In the genomic region with DNA sequence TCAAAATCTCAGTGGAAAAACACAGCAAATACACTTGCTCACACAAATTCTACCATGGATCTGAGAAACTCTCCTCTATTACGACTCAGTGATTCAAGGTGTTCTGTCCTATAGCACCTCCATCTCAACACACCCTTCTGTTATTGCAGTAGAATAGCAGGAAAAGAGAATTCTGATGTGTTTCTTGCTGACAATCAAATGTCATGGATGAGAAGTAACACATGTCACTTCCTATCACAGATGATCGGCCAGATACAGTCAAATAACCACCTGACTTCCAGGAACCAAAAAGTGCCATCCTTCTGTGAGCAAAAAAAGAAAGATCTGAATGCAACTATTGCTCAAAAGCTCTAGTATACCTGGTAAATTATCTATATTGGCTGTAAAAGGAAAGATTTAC, we compare ENCODE assay signal across 30 cellular contexts.
DNase-seq lines count a peak whose midpoint lies in the region; ATAC-seq and TF ChIP-seq lines count a peak whose summit lies in the region.
"Had no signal": no experiment of that assay in that cellular context is flagged by ENCODE, and none has a peak within 500 bp of the region (broad histone marks: within the 10 kb centered on the region; RNA-seq: fewer than 3 reads in every experiment).

No MANE protein-coding gene starts in this region.

- H3K9me3 ChIP-seq in SU-DHL-6 (ENCODE audit: insufficient read depth, low read length) (no peaks in the 10 kb centered on the region), neural cell (ENCODE audit: low read length) (no peaks in the 10 kb centered on the region)
- H3K9me3 ChIP-seq: A549; BE2C; BLaER1; BLaER1 treated with 17β-estradiol and CSF1 and Interleukin-3, amounts not matched to agents 10 nM and 100 nM; Caco-2 had no signal

- no peak overlapping the region for H3K27ac Mint-ChIP-seq in type B pancreatic cell
- H3K27ac Mint-ChIP-seq: B cell; CD14-positive monocyte; CD4-positive, alpha-beta memory T cell; CD4-positive, alpha-beta T cell; CD4-positive, CD25-positive, alpha-beta regulatory T cell; CD8-positive, alpha-beta memory T cell; CD8-positive, alpha-beta T cell had no signal

- H2AFZ ChIP-seq in SU-DHL-6 (ENCODE audit: low read depth, low read length, severe bottlenecking): peak overlapping the region; percentile 47
- H2AFZ ChIP-seq in neural cell (ENCODE audit: low read depth, low read length): no peak overlapping the region

- H3K27me3 ChIP-seq in SU-DHL-6 (ENCODE audit: low read length) (no peaks in the 10 kb centered on the region), neural cell (ENCODE audit: insufficient read depth, low read depth, low read length) (no peaks in the 10 kb centered on the region)
- H3K27me3 ChIP-seq: BE2C; BLaER1; BLaER1 treated with 17β-estradiol and CSF1 and Interleukin-3, amounts not matched to agents 10 nM and 100 nM had no signal

- H3K36me3 Mint-ChIP-seq in type B pancreatic cell: no peaks in the 10 kb centered on the region
- H3K36me3 Mint-ChIP-seq: CD14-positive monocyte; CD4-positive, alpha-beta memory T cell; CD4-positive, CD25-positive, alpha-beta regulatory T cell; CD8-positive, alpha-beta memory T cell; CD8-positive, alpha-beta T cell had no signal

- DNase-seq in type B pancreatic cell (ENCODE audit: extremely low spot score, unreplicated experiment): no peak
- DNase-seq: 8988T; ACHN; AML-193; BE2C; C1 segment of cervical spinal cord; Caco-2; Calu3; CD4-positive, alpha-beta memory T cell; CD4-positive, alpha-beta T cell; CD4-positive, CD25-positive, alpha-beta regulatory T cell; CD8-positive, alpha-beta memory T cell; CD8-positive, alpha-beta T cell; COR-L47; DMS 273 treated with DMSO at 0.1 percent for 48 hours; DMS153; DMS79; DMS79 treated with DMSO at 0.1 percent for 48 hours; DND-41; EL had no signal

- no peaks in the 10 kb centered on the region for H3K27me3 Mint-ChIP-seq in type B pancreatic cell
- H3K27me3 Mint-ChIP-seq: B cell; CD4-positive, alpha-beta memory T cell; CD4-positive, alpha-beta T cell; CD4-positive, CD25-positive, alpha-beta regulatory T cell; CD8-positive, alpha-beta memory T cell had no signal

- ATAC-seq in HG02973 (IDR thresholded peaks at IDR 0.05; ENCODE audit: unreplicated experiment): no peak
- ATAC-seq: A549; CD8-positive, alpha-beta T cell had no signal

- TF ChIP-seq EP300 in neural cell (conservative IDR thresholded peaks at IDR 0.05; ENCODE audit: poor library complexity, severe bottlenecking): peak; percentile 92

- no peak overlapping the region for H3K4me2 ChIP-seq in SU-DHL-6 (ENCODE audit: low read depth, low read length, poor library complexity, severe bottlenecking)
- H3K4me2 ChIP-seq in neural cell (ENCODE audit: low read length): no peak overlapping the region
- H3K4me2 ChIP-seq: A549; BLaER1; BLaER1 treated with 17β-estradiol and CSF1 and Interleukin-3, amounts not matched to agents 10 nM and 100 nM had no signal

- H3K9me2 ChIP-seq in SU-DHL-6 (replicated peaks; ENCODE audit: insufficient read depth, low read length) (no peaks in the 10 kb centered on the region), neural cell (ENCODE audit: insufficient read depth, low read length) (no peaks in the 10 kb centered on the region)

- H3K4me3 ChIP-seq in SU-DHL-6 (ENCODE audit: insufficient read depth, low read length, poor library complexity, severe bottlenecking) (no peak overlapping the region), neural cell (ENCODE audit: low read length) (peak overlapping the region; percentile 9)
- H3K4me3 ChIP-seq: A549; BLaER1; BLaER1 treated with 17β-estradiol and CSF1 and Interleukin-3, amounts not matched to agents 10 nM and 100 nM had no signal

- H4K20me1 ChIP-seq in SU-DHL-6 (ENCODE audit: low read depth, low read length) (no peaks in the 10 kb centered on the region), neural cell (ENCODE audit: insufficient read depth) (no peaks in the 10 kb centered on the region)
- H4K20me1 ChIP-seq: BLaER1; BLaER1 treated with 17β-estradiol and CSF1 and Interleukin-3, amounts not matched to agents 10 nM and 100 nM had no signal

- H3K27ac ChIP-seq in SU-DHL-6 (ENCODE audit: low read depth, low read length) (no peak overlapping the region), neural cell (ENCODE audit: low read length) (peak overlapping the region; percentile 7)
- H3K27ac ChIP-seq: 22Rv1; A549; BLaER1; BLaER1 treated with 17β-estradiol and CSF1 and Interleukin-3, amounts not matched to agents 10 nM and 100 nM; C4-2B had no signal

- H3K36me3 ChIP-seq in SU-DHL-6 (ENCODE audit: low read length) (no peaks in the 10 kb centered on the region; the same call in 1 of the 2 replicates), neural cell (ENCODE audit: insufficient read depth, low read length) (no peaks in the 10 kb centered on the region)
- H3K36me3 ChIP-seq: BE2C; BLaER1; BLaER1 treated with 17β-estradiol and CSF1 and Interleukin-3, amounts not matched to agents 10 nM and 100 nM had no signal

- no peaks in the 10 kb centered on the region for H3K79me2 ChIP-seq in SU-DHL-6 (ENCODE audit: insufficient read depth, low read length)
- no peaks in the 10 kb centered on the region for H3K79me2 ChIP-seq in neural cell (replicated peaks; ENCODE audit: insufficient read depth, low read length)

- peak; percentile 44 for TF ChIP-seq RAD21 in neural cell (conservative IDR thresholded peaks at IDR 0.05)

- H3K4me1 Mint-ChIP-seq in type B pancreatic cell (ENCODE audit: unreplicated experiment): no peaks in the 10 kb centered on the region
- H3K4me1 Mint-ChIP-seq: B cell; CD14-positive monocyte; CD4-positive, alpha-beta memory T cell; CD4-positive, CD25-positive, alpha-beta regulatory T cell; CD8-positive, alpha-beta memory T cell had no signal

- H3F3A ChIP-seq in SU-DHL-6 (ENCODE audit: insufficient read depth): no peaks in the 10 kb centered on the region
- H3F3A ChIP-seq in neural cell (ENCODE audit: insufficient read depth, low read length, poor library complexity, severe bottlenecking): peaks cover 4% of the 10 kb centered on the region

- no peaks in the 10 kb centered on the region for H3K9me3 Mint-ChIP-seq in type B pancreatic cell

- TF ChIP-seq CTCF in SU-DHL-6 (IDR thresholded peaks at IDR 0.05; ENCODE audit: insufficient read depth, low read length, poor library complexity, severe bottlenecking) (no peak), neural cell (IDR thresholded peaks at IDR 0.05; ENCODE audit: poor library complexity, severe bottlenecking) (peak; percentile 31), type B pancreatic cell (conservative IDR thresholded peaks at IDR 0.05) (no peak)

- no peak overlapping the region for H3K4me3 Mint-ChIP-seq in type B pancreatic cell
- H3K4me3 Mint-ChIP-seq: B cell; CD14-positive monocyte; CD4-positive, alpha-beta memory T cell; CD4-positive, alpha-beta T cell; CD4-positive, CD25-positive, alpha-beta regulatory T cell; CD8-positive, alpha-beta memory T cell; CD8-positive, alpha-beta T cell had no signal

- H3K9ac ChIP-seq in SU-DHL-6 (ENCODE audit: low read length) (no peak overlapping the region), neural cell (ENCODE audit: low read length) (no peak overlapping the region)
- H3K9ac ChIP-seq: BLaER1; BLaER1 treated with 17β-estradiol and CSF1 and Interleukin-3, amounts not matched to agents 10 nM and 100 nM had no signal

TF ChIP-seq in neural cell, 6 proteins besides CTCF, POLR2A, EP300 and RAD21:
- TF ChIP-seq TAF1 (IDR thresholded peaks at IDR 0.05; ENCODE audit: low read depth) (no peak), SMC3 (conservative IDR thresholded peaks at IDR 0.05; ENCODE audit: poor library complexity) (no peak), POLR2AphosphoS5 (IDR thresholded peaks at IDR 0.05) (peak; percentile 53)
